In the genomic region with DNA sequence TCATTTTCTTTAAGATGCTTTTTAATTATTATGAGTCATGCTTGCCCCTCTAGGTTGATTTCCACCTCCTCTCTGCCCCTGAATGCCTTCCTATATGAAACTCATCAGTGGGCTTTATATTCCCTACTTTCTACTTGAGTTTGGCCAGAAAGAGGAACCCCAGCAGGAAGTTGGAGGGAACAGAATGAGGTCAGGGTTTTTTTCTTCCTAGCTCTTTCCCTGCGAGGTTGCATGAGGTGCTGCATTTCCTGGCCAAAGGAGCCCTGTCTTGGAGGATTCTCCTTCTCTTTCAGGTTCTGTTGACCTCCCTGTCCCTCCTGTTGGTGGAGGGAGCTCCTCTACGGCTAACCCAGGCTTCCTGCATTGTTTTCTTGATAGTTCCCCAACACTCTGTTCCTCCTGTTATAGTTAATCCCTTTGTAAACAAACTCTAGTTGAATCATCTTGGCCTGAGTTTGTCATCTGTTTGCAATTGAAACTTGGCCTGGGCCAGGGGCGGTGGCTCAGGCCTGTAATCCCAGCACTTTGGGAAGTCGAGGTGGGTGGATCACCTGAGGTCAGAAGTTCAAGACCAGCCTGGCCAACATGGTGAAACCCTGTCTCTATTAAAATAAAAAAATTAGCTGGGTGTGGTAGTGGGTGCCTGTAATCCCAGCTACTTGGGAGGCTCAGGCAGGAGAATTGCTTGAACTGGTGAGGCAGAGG, we compare ENCODE assay signal across 10 cellular contexts. TPM values are rescaled to one million over a fixed set of nuclear protein-coding genes. Genes with fewer than 3 reads are reported as not detected.
A peak's percentile ranks its signal among the peaks of the same experiment; 100 is the strongest.
DNase-seq lines count a peak whose midpoint lies in the region; ATAC-seq, FAIRE-seq and TF ChIP-seq lines count a peak whose summit lies in the region.
"Had no signal": no experiment of that assay in that cellular context is flagged by ENCODE, and none has a peak within 500 bp of the region (broad histone marks: within the 10 kb centered on the region; RNA-seq: fewer than 3 reads in every experiment).

No MANE protein-coding gene starts in this region.

- H3K4me2 ChIP-seq in Loucy (ENCODE audit: low read depth, low read length, poor library complexity, severe bottlenecking) = no peak overlapping the region

- FAIRE-seq in pancreas (lab: Jason Lieb, UNC) = no peak
- FAIRE-seq: islet of Langerhans had no signal

- no peaks in the 10 kb centered on the region for H3K9me3 Mint-ChIP-seq in effector memory CD8-positive, alpha-beta T cell
- peaks cover 0 to 4% (median 3%) of the 10 kb centered on the region in 3 donors for H3K9me3 Mint-ChIP-seq in T-cell

- no peaks in the 10 kb centered on the region for H4K20me1 ChIP-seq in Loucy (ENCODE audit: insufficient read depth, low read length, poor library complexity, severe bottlenecking)

- H3K36me3 ChIP-seq in Loucy (ENCODE audit: insufficient read depth, low read length) (no peaks in the 10 kb centered on the region), pancreas (no peaks in the 10 kb centered on the region)

- WGBS in pancreas, 2 donors = 21 to 23% methylated on average over 4 of the region's 4 CpGs

- H3K27me3 Mint-ChIP-seq in effector memory CD8-positive, alpha-beta T cell = no peaks in the 10 kb centered on the region
- H3K27me3 Mint-ChIP-seq in T-cell = peaks cover 0 to 5% of the 10 kb centered on the region in 2 donors

- CTCF ChIA-PET in T-cell (lab: Charles Lee) = interaction anchor here in 1 of 2 donors (1.1 kb wide), 1 partner anchor 53 kb away, joined by 3 read pairs; no protein-coding TSS in a partner anchor

- H3K36me3 Mint-ChIP-seq in effector memory CD8-positive, alpha-beta T cell (ENCODE audit: insufficient read depth) = peaks cover 5% of the 10 kb centered on the region
- no peaks in the 10 kb centered on the region for H3K36me3 Mint-ChIP-seq in T-cell

- DNase-seq in ELR (ENCODE audit: low read depth) = peak; percentile 71
- peak; percentile 41 to 67 for DNase-seq in T47D (ENCODE audit: low read depth in 1 of 2, low spot score in 1 of 2)
- peak in 1 of 6 donors; percentile 38 for DNase-seq in pancreas
- DNase-seq in NCI-H2227 (lab: John Stamatoyannopoulos, UW; ENCODE audit: unreplicated experiment) = no peak
- no peak for DNase-seq in effector memory CD8-positive, alpha-beta T cell
- no peak for DNase-seq in SK-N-DZ (ENCODE audit: low spot score)
- DNase-seq in T-cell = no peak
- DNase-seq: stimulated activated naive CD4-positive, alpha-beta T cell had no signal

- H3K4me1 ChIP-seq in Loucy (ENCODE audit: insufficient read depth, low read length, poor library complexity, severe bottlenecking) (no peaks in the 10 kb centered on the region), pancreas (peaks cover 0 to 3% (median 0%) of the 10 kb centered on the region in 3 donors)

- H3K27me3 ChIP-seq in Loucy (ENCODE audit: insufficient read depth, low read length, poor library complexity, severe bottlenecking) (no peaks in the 10 kb centered on the region), pancreas (no peaks in the 10 kb centered on the region)

- intact Hi-C loops in pancreas (cut with DNase I) = no loop called here

- TF ChIP-seq CTCF in Loucy (conservative IDR thresholded peaks at IDR 0.05; ENCODE audit: low read length) (no peak), pancreas (IDR thresholded peaks at IDR 0.05) (no peak)

- peaks cover 10 to 12% of the 10 kb centered on the region in 2 donors for H3K4me1 Mint-ChIP-seq in effector memory CD8-positive, alpha-beta T cell (ENCODE audit: low read depth in 2 of 2)
- peaks cover 10 to 13% (median 11%) of the 10 kb centered on the region in 3 donors for H3K4me1 Mint-ChIP-seq in T-cell

- H3K4me3 ChIP-seq in Loucy (ENCODE audit: low read length, poor library complexity, severe bottlenecking) (no peak overlapping the region), pancreas (no peak overlapping the region)

- H3K79me2 ChIP-seq in Loucy (ENCODE audit: insufficient read depth, low read length) = no peaks in the 10 kb centered on the region

- H2AFZ ChIP-seq in Loucy (ENCODE audit: low read length) = peak overlapping the region; percentile 43; the same call in 1 of the 2 replicates

- no peak overlapping the region for H3K9ac ChIP-seq in Loucy (ENCODE audit: low read depth, low read length, poor library complexity, severe bottlenecking)

- H3K27ac ChIP-seq in pancreas = no peak overlapping the region

- peak overlapping the region in 1 of 2 donors; percentile 27 for H3K27ac Mint-ChIP-seq in effector memory CD8-positive, alpha-beta T cell
- H3K27ac Mint-ChIP-seq in T-cell = no peak overlapping the region

- H3K9me2 ChIP-seq in Loucy (replicated peaks; ENCODE audit: low read depth, low read length) = no peaks in the 10 kb centered on the region

- ATAC-seq in pancreas (peak; percentile 51 to 84 (median 75)), T-cell (replicated peaks in 1 of 4) (no peak)
- ATAC-seq in effector memory CD8-positive, alpha-beta T cell (replicated peaks) = no peak

- no peaks in the 10 kb centered on the region for H3K9me3 ChIP-seq in Loucy (ENCODE audit: insufficient read depth, low read depth, low read length)
- no peaks in the 10 kb centered on the region for H3K9me3 ChIP-seq in pancreas

- in situ Hi-C loops in T47D (cut with HindIII; ENCODE audit: low pct_unique_long_range_greater_than_20kb, low sequenced_read_pairs) = no loop called here

- H3F3A ChIP-seq in Loucy (ENCODE audit: low read depth) = no peaks in the 10 kb centered on the region

- POLR2A ChIA-PET in T-cell (lab: Charles Lee) = no interaction called here

- no peak overlapping the region for H3K4me3 Mint-ChIP-seq in effector memory CD8-positive, alpha-beta T cell
- no peak overlapping the region for H3K4me3 Mint-ChIP-seq in T-cell

RNA-seq across cellular contexts. Expression of gene SPIC, which starts 15.3 kb away (rescaled TPM):
- total RNA-seq in pancreas (not detected), T-cell (not detected)
- polyA plus RNA-seq in pancreas = not detected
- polyA plus RNA-seq in SK-N-DZ (2014; cell fraction: cytosol; rRNA removed) = not detected in 2 replicates
- not detected in 2 replicates for polyA plus RNA-seq in SK-N-DZ (2014; cell fraction: nucleus; rRNA removed)

RNA-seq across cellular contexts. Expression of gene ARL1, which starts 52.2 kb away (rescaled TPM):
- total RNA-seq in pancreas = 10 to 100 TPM; 40.4 to 65.8 (median 61.2) TPM
- polyA plus RNA-seq in pancreas = 10 to 100 TPM; 16.0 to 36.3 TPM
- polyA plus RNA-seq in SK-N-DZ (2014; cell fraction: cytosol; rRNA removed) = 42.4 and 44.3 TPM in 2 replicates
- polyA plus RNA-seq in SK-N-DZ (2014; cell fraction: nucleus; rRNA removed) = 30.0 TPM in 2 replicates
- 10 to 100 TPM; 27.9 to 36.2 (median 32.3) TPM for total RNA-seq in T-cell

Comparison
In these comparisons a context has a peak if more than half of its experiments do, and no peak if none do; other contexts are left out.
1. DNase-seq: peak in ELR (single experiment) and T47D (2 of 2); none in NCI-H2227 (single experiment), effector memory CD8-positive, alpha-beta T cell (0 of 3), SK-N-DZ (single experiment) and T-cell (0 of 34).
2. ATAC-seq: peak in pancreas (4 of 4); none in effector memory CD8-positive, alpha-beta T cell (single experiment) and T-cell (0 of 4).